Comparison of ENCODE assay signal across 8 cellular contexts in genomic region chr3:99808163-99808794, GRCh38.
DNase-seq lines count a peak whose midpoint lies in the region; ATAC-seq, FAIRE-seq and TF ChIP-seq lines count a peak whose summit lies in the region.

No MANE protein-coding gene starts in this region.

- no peak overlapping the region for H3K9ac ChIP-seq in OCI-LY1 (ENCODE audit: low read length)

- no peaks in the 10 kb centered on the region for H3K27me3 ChIP-seq in OCI-LY1 (ENCODE audit: insufficient read depth, low read length)

- H3K4me2 ChIP-seq in OCI-LY1 (ENCODE audit: low read length): no peak overlapping the region

- no peaks in the 10 kb centered on the region for H3K36me3 ChIP-seq in OCI-LY1 (ENCODE audit: insufficient read depth, low read length)

- H4K20me1 ChIP-seq in OCI-LY1 (ENCODE audit: insufficient read depth, low read length): no peaks in the 10 kb centered on the region

- H2AFZ ChIP-seq in OCI-LY1 (ENCODE audit: low read length): no peak overlapping the region

- no peaks in the 10 kb centered on the region for H3K79me2 ChIP-seq in OCI-LY1 (ENCODE audit: insufficient read depth, low read length)

- no peaks in the 10 kb centered on the region for H3K9me2 ChIP-seq in OCI-LY1 (ENCODE audit: low read depth, low read length)

- H3F3A ChIP-seq in OCI-LY1 (ENCODE audit: insufficient read depth, low read length): no peaks in the 10 kb centered on the region

- peaks cover 13% of the 10 kb centered on the region for H3K9me3 ChIP-seq in OCI-LY1 (ENCODE audit: low read length)

- H3K27ac ChIP-seq in OCI-LY1 (ENCODE audit: low read depth, low read length, poor library complexity, severe bottlenecking): no peak overlapping the region

- no peak for FAIRE-seq in HTR-8/SVneo (lab: Jason Lieb, UNC)

- peak; percentile 76 for ATAC-seq in GM18502 (IDR thresholded peaks at IDR 0.05; ENCODE audit: poor library complexity, unreplicated experiment)
- no peak for ATAC-seq in GM19455 (IDR thresholded peaks at IDR 0.05; ENCODE audit: unreplicated experiment)

- TF ChIP-seq CTCF in OCI-LY1 (IDR thresholded peaks at IDR 0.05; ENCODE audit: low read length) (peak; percentile 83), astrocyte of the spinal cord (IDR thresholded peaks at IDR 0.05; ENCODE audit: low read depth, low read length) (peak; percentile 88)

- DNase-seq in CD1c-positive myeloid dendritic cell (ENCODE audit: extremely low spot score): peak; percentile 61
- peak; percentile 44 for DNase-seq in HTR-8/SVneo (ENCODE audit: insufficient read length, low spot score)
- peak; percentile 83 for DNase-seq in astrocyte of the spinal cord (ENCODE audit: low read depth, low spot score)
- DNase-seq in iPS DF 19.7 (ENCODE audit: low read depth, low spot score): peak; percentile 57
- peak; percentile 42 for DNase-seq in stimulated activated CD4-positive, alpha-beta T cell treated with anti-CD3 and anti-CD28 coated beads, Interleukin-15, amount 100 ng/mL, for 24 hours

- no peaks in the 10 kb centered on the region for H3K4me1 ChIP-seq in OCI-LY1 (ENCODE audit: insufficient read depth, low read length, severe bottlenecking)

- H3K4me3 ChIP-seq in OCI-LY1 (ENCODE audit: low read depth, low read length, poor library complexity, severe bottlenecking) (no peak overlapping the region), astrocyte of the spinal cord (ENCODE audit: low read depth, low read length) (no peak overlapping the region)

- in situ Hi-C loops in astrocyte of the spinal cord (cut with HindIII; ENCODE audit: low sequenced_read_pairs): no loop called here
